In genomic region chr11:104146421-104146820, GRCh38 we compare ENCODE assay signal across 22 cellular contexts. TPM values are rescaled to one million over a fixed set of nuclear protein-coding genes. Genes with fewer than 3 reads are reported as not detected.
DNase-seq lines count a peak whose midpoint lies in the region; ATAC-seq and TF ChIP-seq lines count a peak whose summit lies in the region.
"Had no signal": no experiment of that assay in that cellular context is flagged by ENCODE, and none has a peak within 500 bp of the region (broad histone marks: within the 10 kb centered on the region; RNA-seq: fewer than 3 reads in every experiment).

No MANE protein-coding gene starts in this region.

- peak; percentile 30 for DNase-seq in DMS 273 treated with DMSO at 0.1 percent for 48 hours (lab: John Stamatoyannopoulos, UW)
- peak; percentile 68 for DNase-seq in GM04504 (ENCODE audit: low read depth)
- DNase-seq in NCI-H748 treated with DMSO at 0.1 percent for 48 hours (lab: John Stamatoyannopoulos, UW), result peak; percentile 39
- peak; percentile 37 for DNase-seq in fibroblast of mammary gland (ENCODE audit: low read depth)
- no peak for DNase-seq in occipital lobe (lab: John Stamatoyannopoulos, UW)
- no peak for DNase-seq in dorsolateral prefrontal cortex
- DNase-seq: activated CD4-positive, CD25-positive, alpha-beta regulatory T cell treated with anti-CD3 and anti-CD28 coated beads, Interleukin-2, amount 50 U/mL, for 72 hours; activated CD8-positive, alpha-beta T cell treated with anti-CD3 and anti-CD28 coated beads, Interleukin-2, amount 10 ng/mL, durations not matched to agents 7 days and 5 days; activated gamma-delta T cell treated with Interleukin-2 at 50 U/mL for 16 hours; adrenal gland; EL; foreskin keratinocyte; H7; left ventricle myocardium superior; NCI-H1694; OCI-M1; stomach; trophoblast cell had no signal

- H3K27me3 ChIP-seq in dorsolateral prefrontal cortex, result no peaks in the 10 kb centered on the region
- H3K27me3 ChIP-seq: adrenal gland, cardiac muscle cell, foreskin keratinocyte, stomach had no signal

- H3K4me3 ChIP-seq in fibroblast of mammary gland (ENCODE audit: control insufficient read depth, low read depth, low read length) (no peak overlapping the region), dorsolateral prefrontal cortex (no peak overlapping the region)
- H3K4me3 ChIP-seq: adrenal gland, cardiac muscle cell, stomach had no signal

- no peak overlapping the region for H3K27ac ChIP-seq in dorsolateral prefrontal cortex
- H3K27ac ChIP-seq: adrenal gland, cardiac muscle cell, foreskin keratinocyte, stomach had no signal

- ATAC-seq in GM21723 (IDR thresholded peaks at IDR 0.05; ENCODE audit: unreplicated experiment) (no peak), HG03342 (IDR thresholded peaks at IDR 0.05; ENCODE audit: unreplicated experiment) (no peak)
- ATAC-seq: activated CD8-positive, alpha-beta T cell treated with anti-CD3 and anti-CD28 coated beads, Interleukin-2, amount 10 ng/mL, durations not matched to agents 7 days and 5 days; foreskin keratinocyte; left ventricle myocardium superior; sciatic nerve had no signal

- TF ChIP-seq CTCF in fibroblast of mammary gland (conservative IDR thresholded peaks at IDR 0.05; ENCODE audit: control insufficient read depth, insufficient read depth, low read depth, low read length) (no peak), dorsolateral prefrontal cortex (IDR thresholded peaks at IDR 0.05 in 54 of 56, conservative IDR thresholded peaks at IDR 0.05 in 2 of 56; ENCODE audit: low read depth in 1 of 56, partially characterized antibody in 56 of 56) (no peak)

- intact Hi-C loops in dorsolateral prefrontal cortex (cut with DNase I), result no loop called here

RNA-seq across cellular contexts. Expression of gene PDGFD, which starts 17.5 kb away (rescaled TPM):
- total RNA-seq in occipital lobe (13.1 TPM), dorsolateral prefrontal cortex (1 to 10 TPM in 106 of 120 experiments, under 1 TPM in 14; 0.70 to 8.1 (median 2.1) TPM)

Comparison
In these comparisons a context has a peak if more than half of its experiments do, and no peak if none do; other contexts are left out.
1. DNase-seq: peak in DMS 273 treated with DMSO at 0.1 percent for 48 hours (single experiment), GM04504 (single experiment), NCI-H748 treated with DMSO at 0.1 percent for 48 hours (single experiment) and fibroblast of mammary gland (single experiment); none in occipital lobe (single experiment) and dorsolateral prefrontal cortex (0 of 10).